In the genomic region with DNA sequence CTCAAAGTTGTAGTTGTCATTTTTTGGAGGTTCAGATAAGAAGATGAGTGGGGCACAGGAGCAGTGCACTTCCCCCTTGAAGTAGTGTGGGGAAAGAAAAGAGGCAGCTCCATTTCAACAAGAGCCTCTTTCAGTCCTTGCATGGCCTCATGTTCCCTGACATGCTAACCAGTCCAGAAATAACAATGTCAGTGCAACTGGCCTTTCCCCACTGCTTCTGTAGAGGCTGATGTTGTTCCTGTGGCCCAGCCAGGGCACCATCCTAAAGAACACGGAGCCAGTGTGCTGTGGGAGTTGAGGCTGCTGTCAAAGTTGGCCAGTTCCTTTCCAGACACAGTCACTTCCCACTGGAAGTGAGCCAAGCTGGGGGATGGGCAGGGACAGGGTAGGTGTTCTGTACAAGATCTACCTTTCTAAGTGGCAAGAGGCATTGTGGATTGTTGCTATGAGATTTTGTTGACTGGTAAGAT, we compare ENCODE assay signal across 1 cellular context.
TF ChIP-seq lines count a peak whose summit lies in the region.

No MANE protein-coding gene starts in this region.

TF ChIP-seq in K562, 482 proteins besides CTCF, POLR2A, EP300 and RAD21 (continued from another document and continues in another):
- TF ChIP-seq HMGN3 (IDR thresholded peaks at IDR 0.05; ENCODE audit: borderline replicate concordance, extremely low read depth, insufficient read length, low read depth, low read length) (no peak), TFAM (CRISPR knock-in tag; conservative IDR thresholded peaks at IDR 0.05) (no peak), PML (IDR thresholded peaks at IDR 0.05; ENCODE audit: low read length) (no peak), TAF15 (IDR thresholded peaks at IDR 0.05; ENCODE audit: low read depth, low read length) (no peak), ZNF354B (CRISPR knock-in tag; IDR thresholded peaks at IDR 0.05) (no peak), FOXA1 (IDR thresholded peaks at IDR 0.05; ENCODE audit: borderline replicate concordance) (no peak), BRCA1 (IDR thresholded peaks at IDR 0.05) (no peak), BRCA1 (CRISPR knock-in tag; IDR thresholded peaks at IDR 0.05) (no peak), GATAD2B (IDR thresholded peaks at IDR 0.05; ENCODE audit: borderline replicate concordance) (0 out of 2 replicates have a peak, but pooled peaks have one; percentile 43), TCF7 (IDR thresholded peaks at IDR 0.05; ENCODE audit: borderline replicate concordance) (no peak), MBD2 (IDR thresholded peaks at IDR 0.05; ENCODE audit: borderline replicate concordance, low read depth) (0 out of 2 replicates have a peak, but pooled peaks have one; percentile 17), POLR2G (IDR thresholded peaks at IDR 0.05; ENCODE audit: low read depth, low read length) (no peak), HCFC1 (IDR thresholded peaks at IDR 0.05; ENCODE audit: low read depth, low read length) (no peak), YY1 (IDR thresholded peaks at IDR 0.05; ENCODE audit: borderline replicate concordance in 1 of 3, control insufficient read depth in 1 of 3, extremely low read depth in 1 of 3, insufficient read depth in 3 of 3, insufficient read length in 1 of 3, insufficient replicate concordance in 2 of 3, low read depth in 1 of 3, low read length in 2 of 3) (no peak), ZNF592 (IDR thresholded peaks at IDR 0.05) (peak; percentile 59; the same call in 1 of the 2 replicates), ARHGAP35 (IDR thresholded peaks at IDR 0.05; ENCODE audit: partially characterized antibody) (no peak), RBBP5 (IDR thresholded peaks at IDR 0.05; ENCODE audit: borderline replicate concordance, insufficient read depth, low read length, poor library complexity, severe bottlenecking) (no peak), ATF3 (IDR thresholded peaks at IDR 0.05) (no peak), ATF3 (CRISPR knock-in tag; conservative IDR thresholded peaks at IDR 0.05) (no peak), ZNF174 (CRISPR knock-in tag; IDR thresholded peaks at IDR 0.05) (no peak), ELF4 (CRISPR knock-in tag; IDR thresholded peaks at IDR 0.05) (no peak), MAFK (IDR thresholded peaks at IDR 0.05; ENCODE audit: low read length) (peak; percentile 15; the same call in 1 of the 2 replicates), ZNF431 (CRISPR knock-in tag; IDR thresholded peaks at IDR 0.05) (no peak), RCOR1 (IDR thresholded peaks at IDR 0.05; ENCODE audit: borderline replicate concordance in 1 of 2, low read depth in 2 of 2, low read length in 2 of 2) (0 out of 4 replicates have a peak, but pooled peaks of 1 of the 2 experiments have one; percentile 18), ZNF140 (CRISPR knock-in tag; IDR thresholded peaks at IDR 0.05) (no peak), CREB1 (IDR thresholded peaks at IDR 0.05) (no peak), CREB1 (CRISPR knock-in tag; IDR thresholded peaks at IDR 0.05) (no peak), ZNF217 (CRISPR knock-in tag; IDR thresholded peaks at IDR 0.05) (no peak), NONO (IDR thresholded peaks at IDR 0.05; ENCODE audit: low read depth in 2 of 2, low read length in 1 of 2) (no peak), TOE1 (IDR thresholded peaks at IDR 0.05; ENCODE audit: borderline replicate concordance) (0 out of 2 replicates have a peak, but pooled peaks have one; percentile 14), TOE1 (CRISPR knock-in tag; IDR thresholded peaks at IDR 0.05; ENCODE audit: borderline replicate concordance, low read depth) (no peak), NRF1 (conservative IDR thresholded peaks at IDR 0.05 in 1 of 2, IDR thresholded peaks at IDR 0.05 in 1 of 2) (no peak), TBP (optimal IDR thresholded peaks at IDR 0.05; ENCODE audit: low read depth, low read length) (peak; percentile 30), ZNF197 (CRISPR knock-in tag; IDR thresholded peaks at IDR 0.05; ENCODE audit: low read depth) (no peak), MYC (IDR thresholded peaks at IDR 0.05; ENCODE audit: low read depth, low read length) (0 out of 2 replicates have a peak, but pooled peaks have one; percentile 21), MYC (CRISPR knock-in tag; IDR thresholded peaks at IDR 0.05; ENCODE audit: borderline replicate concordance, low read depth) (no peak), STAT5A (IDR thresholded peaks at IDR 0.05; ENCODE audit: borderline replicate concordance, low read length) (no peak), SAFB (IDR thresholded peaks at IDR 0.05; ENCODE audit: borderline replicate concordance, low read depth, low read length) (no peak), ZNF512 (tag; IDR thresholded peaks at IDR 0.05) (no peak), RNF2 (IDR thresholded peaks at IDR 0.05) (no peak; the same call in 1 of the 2 replicates), NFYB (IDR thresholded peaks at IDR 0.05; ENCODE audit: extremely low read depth, insufficient read length) (no peak), KDM1A (IDR thresholded peaks at IDR 0.05) (no peak), NFRKB (IDR thresholded peaks at IDR 0.05; ENCODE audit: low read depth) (no peak), ZBTB17 (CRISPR knock-in tag; IDR thresholded peaks at IDR 0.05) (no peak), NR2F6 (CRISPR knock-in tag; IDR thresholded peaks at IDR 0.05) (no peak), NFE2 (IDR thresholded peaks at IDR 0.05; ENCODE audit: low read depth) (peak; percentile 73), ZKSCAN8 (CRISPR knock-in tag; IDR thresholded peaks at IDR 0.05) (no peak), GATAD2A (IDR thresholded peaks at IDR 0.05) (no peak), SRSF3 (IDR thresholded peaks at IDR 0.05; ENCODE audit: insufficient read depth, low read length) (no peak), SRSF1 (IDR thresholded peaks at IDR 0.05; ENCODE audit: low read depth, low read length) (no peak)
- TF ChIP-seq, protein P1, sequence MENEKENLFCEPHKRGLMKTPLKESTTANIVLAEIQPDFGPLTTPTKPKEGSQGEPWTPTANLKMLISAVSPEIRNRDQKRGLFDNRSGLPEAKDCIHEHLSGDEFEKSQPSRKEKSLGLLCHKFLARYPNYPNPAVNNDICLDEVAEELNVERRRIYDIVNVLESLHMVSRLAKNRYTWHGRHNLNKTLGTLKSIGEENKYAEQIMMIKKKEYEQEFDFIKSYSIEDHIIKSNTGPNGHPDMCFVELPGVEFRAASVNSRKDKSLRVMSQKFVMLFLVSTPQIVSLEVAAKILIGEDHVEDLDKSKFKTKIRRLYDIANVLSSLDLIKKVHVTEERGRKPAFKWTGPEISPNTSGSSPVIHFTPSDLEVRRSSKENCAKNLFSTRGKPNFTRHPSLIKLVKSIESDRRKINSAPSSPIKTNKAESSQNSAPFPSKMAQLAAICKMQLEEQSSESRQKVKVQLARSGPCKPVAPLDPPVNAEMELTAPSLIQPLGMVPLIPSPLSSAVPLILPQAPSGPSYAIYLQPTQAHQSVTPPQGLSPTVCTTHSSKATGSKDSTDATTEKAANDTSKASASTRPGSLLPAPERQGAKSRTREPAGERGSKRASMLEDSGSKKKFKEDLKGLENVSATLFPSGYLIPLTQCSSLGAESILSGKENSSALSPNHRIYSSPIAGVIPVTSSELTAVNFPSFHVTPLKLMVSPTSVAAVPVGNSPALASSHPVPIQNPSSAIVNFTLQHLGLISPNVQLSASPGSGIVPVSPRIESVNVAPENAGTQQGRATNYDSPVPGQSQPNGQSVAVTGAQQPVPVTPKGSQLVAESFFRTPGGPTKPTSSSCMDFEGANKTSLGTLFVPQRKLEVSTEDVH (IDR thresholded peaks at IDR 0.05; ENCODE audit: low read depth, partially characterized antibody): no peak
- TF ChIP-seq, protein P2, sequence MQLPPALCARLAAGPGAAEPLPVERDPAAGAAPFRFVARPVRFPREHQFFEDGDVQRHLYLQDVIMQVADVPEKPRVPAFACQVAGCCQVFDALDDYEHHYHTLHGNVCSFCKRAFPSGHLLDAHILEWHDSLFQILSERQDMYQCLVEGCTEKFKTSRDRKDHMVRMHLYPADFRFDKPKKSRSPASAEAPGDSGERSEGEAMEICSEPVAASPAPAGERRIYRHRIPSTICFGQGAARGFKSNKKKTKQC (CRISPR knock-in tag; IDR thresholded peaks at IDR 0.05): no peak
- TF ChIP-seq, protein P3, sequence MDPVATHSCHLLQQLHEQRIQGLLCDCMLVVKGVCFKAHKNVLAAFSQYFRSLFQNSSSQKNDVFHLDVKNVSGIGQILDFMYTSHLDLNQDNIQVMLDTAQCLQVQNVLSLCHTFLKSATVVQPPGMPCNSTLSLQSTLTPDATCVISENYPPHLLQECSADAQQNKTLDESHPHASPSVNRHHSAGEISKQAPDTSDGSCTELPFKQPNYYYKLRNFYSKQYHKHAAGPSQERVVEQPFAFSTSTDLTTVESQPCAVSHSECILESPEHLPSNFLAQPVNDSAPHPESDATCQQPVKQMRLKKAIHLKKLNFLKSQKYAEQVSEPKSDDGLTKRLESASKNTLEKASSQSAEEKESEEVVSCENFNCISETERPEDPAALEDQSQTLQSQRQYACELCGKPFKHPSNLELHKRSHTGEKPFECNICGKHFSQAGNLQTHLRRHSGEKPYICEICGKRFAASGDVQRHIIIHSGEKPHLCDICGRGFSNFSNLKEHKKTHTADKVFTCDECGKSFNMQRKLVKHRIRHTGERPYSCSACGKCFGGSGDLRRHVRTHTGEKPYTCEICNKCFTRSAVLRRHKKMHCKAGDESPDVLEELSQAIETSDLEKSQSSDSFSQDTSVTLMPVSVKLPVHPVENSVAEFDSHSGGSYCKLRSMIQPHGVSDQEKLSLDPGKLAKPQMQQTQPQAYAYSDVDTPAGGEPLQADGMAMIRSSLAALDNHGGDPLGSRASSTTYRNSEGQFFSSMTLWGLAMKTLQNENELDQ (CRISPR knock-in tag; IDR thresholded peaks at IDR 0.05; ENCODE audit: borderline replicate concordance): no peak
- TF ChIP-seq, protein P4, sequence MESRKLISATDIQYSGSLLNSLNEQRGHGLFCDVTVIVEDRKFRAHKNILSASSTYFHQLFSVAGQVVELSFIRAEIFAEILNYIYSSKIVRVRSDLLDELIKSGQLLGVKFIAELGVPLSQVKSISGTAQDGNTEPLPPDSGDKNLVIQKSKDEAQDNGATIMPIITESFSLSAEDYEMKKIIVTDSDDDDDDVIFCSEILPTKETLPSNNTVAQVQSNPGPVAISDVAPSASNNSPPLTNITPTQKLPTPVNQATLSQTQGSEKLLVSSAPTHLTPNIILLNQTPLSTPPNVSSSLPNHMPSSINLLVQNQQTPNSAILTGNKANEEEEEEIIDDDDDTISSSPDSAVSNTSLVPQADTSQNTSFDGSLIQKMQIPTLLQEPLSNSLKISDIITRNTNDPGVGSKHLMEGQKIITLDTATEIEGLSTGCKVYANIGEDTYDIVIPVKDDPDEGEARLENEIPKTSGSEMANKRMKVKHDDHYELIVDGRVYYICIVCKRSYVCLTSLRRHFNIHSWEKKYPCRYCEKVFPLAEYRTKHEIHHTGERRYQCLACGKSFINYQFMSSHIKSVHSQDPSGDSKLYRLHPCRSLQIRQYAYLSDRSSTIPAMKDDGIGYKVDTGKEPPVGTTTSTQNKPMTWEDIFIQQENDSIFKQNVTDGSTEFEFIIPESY (CRISPR knock-in tag; IDR thresholded peaks at IDR 0.05): no peak
